12 cellular contexts compared by ENCODE assay signal in genomic region chr6:56852611-56853010, GRCh38.
DNase-seq lines count a peak whose midpoint lies in the region; TF ChIP-seq lines count a peak whose summit lies in the region.
"Had no signal": no experiment of that assay in that cellular context is flagged by ENCODE, and none has a peak within 500 bp of the region (broad histone marks: within the 10 kb centered on the region; RNA-seq: fewer than 3 reads in every experiment).

No MANE protein-coding gene starts in this region.

- peaks cover 20% of the 10 kb centered on the region for H3K79me2 ChIP-seq in hepatocyte

- no peaks in the 10 kb centered on the region for H3K9me2 ChIP-seq in hepatocyte (replicated peaks; ENCODE audit: insufficient read depth)

- H3K9ac ChIP-seq in HUES48 (ENCODE audit: low read depth, low read length) (peak overlapping the region; percentile 6; the same call in 1 of the 2 replicates), rectal smooth muscle tissue (ENCODE audit: low read length) (no peak overlapping the region)

- H3K27me3 ChIP-seq in HUES48 (ENCODE audit: control insufficient read depth, insufficient read depth, low read length) (peaks cover 9% of the 10 kb centered on the region), hepatocyte (no peaks in the 10 kb centered on the region), rectal smooth muscle tissue (ENCODE audit: control insufficient read depth, insufficient read depth, low read length) (no peaks in the 10 kb centered on the region), H7 (ENCODE audit: control insufficient read depth, insufficient read depth, low read length) (no peaks in the 10 kb centered on the region)
- H3K27me3 ChIP-seq: body of pancreas had no signal

- peak overlapping the region; percentile 75 for H3K4me3 ChIP-seq in HUES48 (ENCODE audit: low read depth, low read length)
- H3K4me3 ChIP-seq in hepatocyte: no peak overlapping the region
- H3K4me3 ChIP-seq in rectal smooth muscle tissue (ENCODE audit: low read length): no peak overlapping the region
- no peak overlapping the region for H3K4me3 ChIP-seq in H7 (ENCODE audit: insufficient read depth, low read depth, low read length)
- H3K4me3 ChIP-seq: body of pancreas had no signal

- H3K4me2 ChIP-seq in hepatocyte: peak overlapping the region; percentile 82

- no peaks in the 10 kb centered on the region for H3K36me3 ChIP-seq in HUES48 (ENCODE audit: control insufficient read depth, insufficient read depth, low read length)
- no peaks in the 10 kb centered on the region for H3K36me3 ChIP-seq in hepatocyte (replicated peaks; ENCODE audit: insufficient read depth, low read depth)
- no peaks in the 10 kb centered on the region for H3K36me3 ChIP-seq in rectal smooth muscle tissue (ENCODE audit: control insufficient read depth, insufficient read depth, low read length)
- no peaks in the 10 kb centered on the region for H3K36me3 ChIP-seq in H7 (replicated peaks; ENCODE audit: control insufficient read depth, insufficient read depth, low read length)
- H3K36me3 ChIP-seq: neutrophil had no signal

- peak overlapping the region; percentile 83 for H2AFZ ChIP-seq in hepatocyte

- TF ChIP-seq CTCF in VCaP (conservative IDR thresholded peaks at IDR 0.05) (no peak), hepatocyte (IDR thresholded peaks at IDR 0.05; ENCODE audit: poor library complexity) (no peak)

- 47% methylated on average over 4 of the region's 4 CpGs for WGBS in hepatocyte (ENCODE audit: low lambda C conversion rate, missing lambda C conversion rate)

- H4K20me1 ChIP-seq in hepatocyte (ENCODE audit: insufficient read depth, poor library complexity, severe bottlenecking): no peaks in the 10 kb centered on the region

- H3K9me3 ChIP-seq in HUES48 (ENCODE audit: control insufficient read depth, insufficient read depth, low read length) (no peaks in the 10 kb centered on the region), hepatocyte (ENCODE audit: low read depth) (no peaks in the 10 kb centered on the region)
- H3K9me3 ChIP-seq: body of pancreas, neutrophil had no signal

- H3K4me1 ChIP-seq in HUES48 (ENCODE audit: control insufficient read depth, insufficient read depth, low read length) (peaks cover 42% of the 10 kb centered on the region), hepatocyte (ENCODE audit: insufficient read depth) (no peaks in the 10 kb centered on the region), rectal smooth muscle tissue (ENCODE audit: control insufficient read depth, insufficient read depth, low read length) (peaks cover 2% of the 10 kb centered on the region)

- peak overlapping the region; percentile 71 for H3K27ac ChIP-seq in HUES48 (ENCODE audit: low read depth, low read length)
- H3K27ac ChIP-seq in VCaP: peak overlapping the region; percentile 49
- H3K27ac ChIP-seq in hepatocyte: peak overlapping the region; percentile 70
- H3K27ac ChIP-seq in rectal smooth muscle tissue (ENCODE audit: low read depth, low read length): peak overlapping the region; percentile 1
- H3K27ac ChIP-seq: body of pancreas, HL-60, neutrophil had no signal

- DNase-seq in hepatocyte (ENCODE audit: low spot score) (no peak), H7 (no peak), putamen (ENCODE audit: low spot score) (no peak), amniotic stem cell (lab: John Stamatoyannopoulos, UW) (no peak)
- DNase-seq: body of pancreas; CD4-positive, alpha-beta T cell; MV-4-11 had no signal

Comparison
In these comparisons a context has a peak if more than half of its experiments do, and no peak if none do; other contexts are left out.
1. H3K27ac ChIP-seq: peak in every context shown above with its lines; median percentile 71 in HUES48; 70 in hepatocyte; 49 in VCaP; 1 in rectal smooth muscle tissue.